1 cellular context compared by ENCODE assay signal in the genomic region with DNA sequence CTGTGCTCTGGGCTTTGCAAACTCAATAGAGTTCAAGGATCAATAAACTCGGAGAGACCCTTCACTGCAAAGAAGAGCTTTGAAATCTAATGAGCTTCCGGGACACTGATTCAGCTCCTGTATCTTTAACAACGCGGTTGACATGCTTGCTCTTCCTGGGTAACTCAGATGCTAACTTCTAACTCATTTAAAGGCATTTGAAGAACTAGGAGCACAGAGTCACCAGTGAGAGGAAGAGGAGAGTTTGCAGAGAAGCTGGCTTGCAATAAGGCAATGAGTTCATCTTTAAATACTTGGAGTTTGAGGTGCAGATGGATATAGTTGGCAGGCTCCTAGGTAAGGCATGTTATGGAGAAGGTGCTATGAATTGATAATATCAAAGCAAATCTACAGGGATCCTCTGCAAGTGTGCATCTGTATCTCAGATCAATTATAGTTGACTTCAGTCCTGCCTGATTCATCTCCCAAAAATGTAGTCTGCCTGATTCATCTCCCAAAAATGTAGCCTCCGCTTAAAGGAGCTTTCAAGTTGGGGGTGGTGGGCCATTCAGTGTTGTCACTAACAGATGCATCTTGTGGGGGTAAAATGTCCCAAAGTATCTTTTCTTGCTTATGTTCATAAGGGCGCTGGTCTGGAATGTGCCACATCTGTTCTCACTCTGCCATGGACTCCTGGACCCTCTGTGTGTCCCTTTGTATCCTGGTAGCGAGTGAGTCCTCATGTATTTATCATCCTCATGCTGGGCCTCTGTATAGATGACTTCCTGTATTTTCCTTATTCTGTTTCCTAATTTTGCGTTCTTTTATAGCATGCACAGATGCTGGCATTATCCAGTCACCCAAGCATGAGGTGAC.
A peak's percentile ranks its signal among the peaks of the same experiment; 100 is the strongest.
TF ChIP-seq lines count a peak whose summit lies in the region.

No MANE protein-coding gene starts in this region.

TF ChIP-seq in IMR-90, 13 proteins besides CTCF, POLR2A, EP300 and RAD21:
- TF ChIP-seq FOS (IDR thresholded peaks at IDR 0.05; ENCODE audit: low read depth, low read length) (peak; percentile 81), CEBPB (IDR thresholded peaks at IDR 0.05; ENCODE audit: low read depth, low read length) (no peak), RFX5 (IDR thresholded peaks at IDR 0.05; ENCODE audit: low read depth, low read length) (no peak), RCOR1 (IDR thresholded peaks at IDR 0.05; ENCODE audit: insufficient replicate concordance, low read length) (no peak), MAZ (IDR thresholded peaks at IDR 0.05; ENCODE audit: borderline replicate concordance, low read depth, low read length) (no peak)
